ENCODE assay signal across 1 cellular context in the genomic region with DNA sequence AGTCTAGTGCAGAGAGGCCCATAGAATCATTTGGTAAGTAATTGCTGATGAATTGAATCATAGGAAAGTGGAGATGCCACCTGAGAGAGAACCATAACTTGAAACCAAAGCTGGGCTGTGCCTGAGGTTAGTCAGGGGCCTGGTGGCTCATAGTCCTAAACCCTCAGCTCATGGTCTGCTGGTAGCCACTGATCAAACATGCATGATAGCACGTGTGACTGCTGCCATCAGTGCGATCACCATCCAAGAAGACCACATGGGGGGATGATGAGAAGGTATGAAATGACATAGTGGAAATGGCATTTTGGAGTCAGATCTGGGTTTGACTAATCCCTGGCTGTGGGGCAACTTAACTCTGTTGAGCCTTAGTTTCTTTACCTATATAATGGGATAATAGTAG.
TF ChIP-seq lines count a peak whose summit lies in the region.

No MANE protein-coding gene starts in this region.

TF ChIP-seq in H1, 55 proteins besides CTCF, POLR2A, EP300 and RAD21 (continued from another document):
- TF ChIP-seq CTBP2 (IDR thresholded peaks at IDR 0.05; ENCODE audit: borderline replicate concordance, insufficient read depth, insufficient read length, low read length), result no peak
- no peak for TF ChIP-seq TCF12 (IDR thresholded peaks at IDR 0.05; ENCODE audit: low read depth, low read length)
- no peak for TF ChIP-seq NRF1 (IDR thresholded peaks at IDR 0.05; ENCODE audit: low read depth, low read length)
- no peak for TF ChIP-seq SP1 (IDR thresholded peaks at IDR 0.05; ENCODE audit: low read depth, low read length)
- TF ChIP-seq TAF1 (IDR thresholded peaks at IDR 0.05; ENCODE audit: low read depth, low read length), result no peak
- no peak for TF ChIP-seq BRCA1 (IDR thresholded peaks at IDR 0.05; ENCODE audit: low read depth, low read length)
- no peak for TF ChIP-seq CEBPB (IDR thresholded peaks at IDR 0.05; ENCODE audit: low read depth, low read length)
- TF ChIP-seq, protein P1, sequence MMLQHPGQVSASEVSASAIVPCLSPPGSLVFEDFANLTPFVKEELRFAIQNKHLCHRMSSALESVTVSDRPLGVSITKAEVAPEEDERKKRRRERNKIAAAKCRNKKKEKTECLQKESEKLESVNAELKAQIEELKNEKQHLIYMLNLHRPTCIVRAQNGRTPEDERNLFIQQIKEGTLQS (IDR thresholded peaks at IDR 0.05; ENCODE audit: insufficient read depth, low read depth, low read length), result no peak
